In genomic region chr5:74919487-74919886, GRCh38 we compare ENCODE assay signal across 1 cellular context.
TF ChIP-seq lines count a peak whose summit lies in the region.

No MANE protein-coding gene starts in this region.

TF ChIP-seq in HCT116, 20 proteins besides CTCF, POLR2A, EP300 and RAD21 (continued from another document):
- TF ChIP-seq, protein P1, sequence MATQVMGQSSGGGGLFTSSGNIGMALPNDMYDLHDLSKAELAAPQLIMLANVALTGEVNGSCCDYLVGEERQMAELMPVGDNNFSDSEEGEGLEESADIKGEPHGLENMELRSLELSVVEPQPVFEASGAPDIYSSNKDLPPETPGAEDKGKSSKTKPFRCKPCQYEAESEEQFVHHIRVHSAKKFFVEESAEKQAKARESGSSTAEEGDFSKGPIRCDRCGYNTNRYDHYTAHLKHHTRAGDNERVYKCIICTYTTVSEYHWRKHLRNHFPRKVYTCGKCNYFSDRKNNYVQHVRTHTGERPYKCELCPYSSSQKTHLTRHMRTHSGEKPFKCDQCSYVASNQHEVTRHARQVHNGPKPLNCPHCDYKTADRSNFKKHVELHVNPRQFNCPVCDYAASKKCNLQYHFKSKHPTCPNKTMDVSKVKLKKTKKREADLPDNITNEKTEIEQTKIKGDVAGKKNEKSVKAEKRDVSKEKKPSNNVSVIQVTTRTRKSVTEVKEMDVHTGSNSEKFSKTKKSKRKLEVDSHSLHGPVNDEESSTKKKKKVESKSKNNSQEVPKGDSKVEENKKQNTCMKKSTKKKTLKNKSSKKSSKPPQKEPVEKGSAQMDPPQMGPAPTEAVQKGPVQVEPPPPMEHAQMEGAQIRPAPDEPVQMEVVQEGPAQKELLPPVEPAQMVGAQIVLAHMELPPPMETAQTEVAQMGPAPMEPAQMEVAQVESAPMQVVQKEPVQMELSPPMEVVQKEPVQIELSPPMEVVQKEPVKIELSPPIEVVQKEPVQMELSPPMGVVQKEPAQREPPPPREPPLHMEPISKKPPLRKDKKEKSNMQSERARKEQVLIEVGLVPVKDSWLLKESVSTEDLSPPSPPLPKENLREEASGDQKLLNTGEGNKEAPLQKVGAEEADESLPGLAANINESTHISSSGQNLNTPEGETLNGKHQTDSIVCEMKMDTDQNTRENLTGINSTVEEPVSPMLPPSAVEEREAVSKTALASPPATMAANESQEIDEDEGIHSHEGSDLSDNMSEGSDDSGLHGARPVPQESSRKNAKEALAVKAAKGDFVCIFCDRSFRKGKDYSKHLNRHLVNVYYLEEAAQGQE (IDR thresholded peaks at IDR 0.05; ENCODE audit: low read depth) = no peak
- no peak for TF ChIP-seq ZBTB33 (IDR thresholded peaks at IDR 0.05; ENCODE audit: extremely low read depth, insufficient replicate concordance, low read length)
- TF ChIP-seq CBX3 (IDR thresholded peaks at IDR 0.05; ENCODE audit: low read depth) = no peak
- no peak for TF ChIP-seq SP1 (IDR thresholded peaks at IDR 0.05; ENCODE audit: low read depth)
- TF ChIP-seq, protein P2, sequence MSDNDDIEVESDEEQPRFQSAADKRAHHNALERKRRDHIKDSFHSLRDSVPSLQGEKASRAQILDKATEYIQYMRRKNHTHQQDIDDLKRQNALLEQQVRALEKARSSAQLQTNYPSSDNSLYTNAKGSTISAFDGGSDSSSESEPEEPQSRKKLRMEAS (IDR thresholded peaks at IDR 0.05) = no peak
- TF ChIP-seq SRF (IDR thresholded peaks at IDR 0.05; ENCODE audit: low read depth) = no peak
- TF ChIP-seq EZH2 (IDR thresholded peaks at IDR 0.05) = no peak
